In genomic region chr1:19824541-19824940, GRCh38 we compare ENCODE assay signal across 2 cellular contexts.
TF ChIP-seq lines count a peak whose summit lies in the region.

No MANE protein-coding gene starts in this region.

TF ChIP-seq in IMR-90, 13 proteins besides CTCF, POLR2A, EP300 and RAD21:
- TF ChIP-seq USF2 (IDR thresholded peaks at IDR 0.05; ENCODE audit: low read depth, low read length) (0 out of 2 replicates have a peak, but pooled peaks have one; percentile 34), RCOR1 (IDR thresholded peaks at IDR 0.05; ENCODE audit: insufficient replicate concordance, low read length) (no peak), NFE2L2 (IDR thresholded peaks at IDR 0.05; ENCODE audit: low read depth, low read length) (no peak)
TF ChIP-seq in IMR-90: peak in this region for 1.

TF ChIP-seq in GM12878, 131 proteins besides CTCF, POLR2A, EP300 and RAD21:
- TF ChIP-seq USF1 (IDR thresholded peaks at IDR 0.05; ENCODE audit: borderline replicate concordance, extremely low read length, insufficient read depth, low read depth, low read length) (peak; percentile 31), PAX5 (IDR thresholded peaks at IDR 0.05; ENCODE audit: borderline replicate concordance, low read depth, low read length) (no peak)
